In the genomic region with DNA sequence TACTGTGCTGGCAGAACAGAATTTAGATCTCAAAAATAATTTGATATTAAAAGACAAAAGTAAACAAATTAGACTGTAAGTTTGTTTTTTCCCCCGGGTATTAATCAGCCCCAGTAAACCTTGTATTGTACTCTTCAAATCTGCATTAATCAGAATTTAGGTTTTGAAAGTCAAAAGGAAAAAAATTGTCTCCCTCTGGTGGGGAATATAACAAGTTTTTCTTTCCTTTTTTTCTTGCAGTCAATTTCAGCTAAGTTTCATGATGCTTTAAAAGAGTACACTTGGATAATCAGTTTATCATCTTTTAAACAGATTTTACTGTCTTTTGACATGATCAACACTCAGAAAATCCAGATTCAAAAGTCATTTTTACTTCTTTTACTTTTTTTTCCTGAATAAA, we compare ENCODE assay signal across 10 cellular contexts.
DNase-seq lines count a peak whose midpoint lies in the region; ATAC-seq, FAIRE-seq and TF ChIP-seq lines count a peak whose summit lies in the region.
"Had no signal": no experiment of that assay in that cellular context is flagged by ENCODE, and none has a peak within 500 bp of the region (broad histone marks: within the 10 kb centered on the region; RNA-seq: fewer than 3 reads in every experiment).

No MANE protein-coding gene starts in this region.

- TF ChIP-seq CTCF in heart left ventricle (IDR thresholded peaks at IDR 0.05) (peak in 8 of 12 donors; percentile 18 to 50 (median 32)), RWPE1 (conservative IDR thresholded peaks at IDR 0.05; ENCODE audit: low read depth) (peak; percentile 30), type B pancreatic cell (conservative IDR thresholded peaks at IDR 0.05) (peak; percentile 67), suprapubic skin (IDR thresholded peaks at IDR 0.05) (no peak)

- TF ChIP-seq POLR2A in heart left ventricle (IDR thresholded peaks at IDR 0.05), result no peak
- no peak for TF ChIP-seq POLR2A in suprapubic skin (IDR thresholded peaks at IDR 0.05)

- no peak overlapping the region for H3K27ac Mint-ChIP-seq in type B pancreatic cell
- H3K27ac Mint-ChIP-seq: T-helper 17 cell had no signal

- POLR2A ChIA-PET in RWPE1 (lab: Yijun Ruan, JAX; ENCODE audit: low non-redundant PET), result no interaction called here

- H3K9me3 Mint-ChIP-seq in type B pancreatic cell, result no peaks in the 10 kb centered on the region

- H3K9me3 ChIP-seq in heart left ventricle (no peaks in the 10 kb centered on the region), suprapubic skin (no peaks in the 10 kb centered on the region)

- peak; percentile 78 for FAIRE-seq in frontal cortex (lab: Jason Lieb, UNC)
- FAIRE-seq: urothelium cell line had no signal

- DNase-seq in heart left ventricle (no peak), cardiac septum (ENCODE audit: low spot score) (no peak), RWPE1 (ENCODE audit: low spot score) (no peak), frontal cortex (ENCODE audit: low spot score in 2 of 2) (no peak), type B pancreatic cell (ENCODE audit: extremely low spot score, unreplicated experiment) (no peak), suprapubic skin (ENCODE audit: low spot score in 2 of 2) (no peak)
- no peak for DNase-seq in stimulated activated CD4-positive, alpha-beta T cell treated with anti-CD3 and anti-CD28 coated beads, Interleukin-1b, Interleukin-23, amount 100 ng/mL, for 48 hours
- DNase-seq: T-helper 17 cell had no signal

- CTCF ChIA-PET in RWPE1 (lab: Yijun Ruan, JAX), result interaction anchor here (0.6 to 1.1 kb wide), 4 partner anchors 9 to 1216 kb away, joined by 3 to 5 read pairs (median 3); no protein-coding TSS in a partner anchor

- H3K4me3 ChIP-seq in heart left ventricle (no peak overlapping the region), suprapubic skin (no peak overlapping the region)

- H3K4me1 ChIP-seq in heart left ventricle (no peaks in the 10 kb centered on the region), suprapubic skin (no peaks in the 10 kb centered on the region)

- intact Hi-C loops in heart left ventricle (cut with DNase I) (loop anchor here in 2 of 10 donors (5.0 to 10.0 kb wide), 2 partner anchors 75 to 367 kb away; no protein-coding TSS in a partner anchor), cardiac septum (cut with DNase I) (no loop called here)

- H3K27ac ChIP-seq in heart left ventricle (no peak overlapping the region), RWPE1 (no peak overlapping the region), suprapubic skin (no peak overlapping the region)

- no peak for ATAC-seq in heart left ventricle
- no peak for ATAC-seq in HG02885 (IDR thresholded peaks at IDR 0.05; ENCODE audit: poor library complexity, unreplicated experiment)
- ATAC-seq: T-helper 17 cell had no signal

- no peaks in the 10 kb centered on the region for H3K36me3 Mint-ChIP-seq in type B pancreatic cell

- H3K27me3 ChIP-seq in heart left ventricle, result no peaks in the 10 kb centered on the region
- H3K27me3 ChIP-seq in suprapubic skin, result no peaks in the 10 kb centered on the region

- 30 to 49% (median 33%) methylated on average over 1 of the region's 1 CpG for WGBS in heart left ventricle, 4 donors
- 22% methylated on average over 1 of the region's 1 CpG for WGBS in suprapubic skin

- H3K4me3 Mint-ChIP-seq in type B pancreatic cell, result no peak overlapping the region
- H3K4me3 Mint-ChIP-seq: T-helper 17 cell had no signal

- no peaks in the 10 kb centered on the region for H3K4me1 Mint-ChIP-seq in type B pancreatic cell (ENCODE audit: unreplicated experiment)
- H3K4me1 Mint-ChIP-seq: T-helper 17 cell had no signal

- H3K36me3 ChIP-seq in heart left ventricle, result no peaks in the 10 kb centered on the region
- H3K36me3 ChIP-seq in suprapubic skin, result no peaks in the 10 kb centered on the region

- no peak for TF ChIP-seq EP300 in suprapubic skin (IDR thresholded peaks at IDR 0.05)

- H3K27me3 Mint-ChIP-seq in type B pancreatic cell, result no peaks in the 10 kb centered on the region

Comparison
In these comparisons a context has a peak if more than half of its experiments do, and no peak if none do; other contexts are left out.
1. CTCF ChIP-seq: peak in heart left ventricle (8 of 12), RWPE1 (single experiment) and type B pancreatic cell (single experiment); none in suprapubic skin (0 of 2).